ENCODE assay signal across 1 cellular context in genomic region chr16:31187808-31188189, GRCh38.
TF ChIP-seq lines count a peak whose summit lies in the region.

No MANE protein-coding gene starts in this region.

TF ChIP-seq in K562, 482 proteins besides CTCF, POLR2A, EP300 and RAD21:
- TF ChIP-seq SMAD1 (IDR thresholded peaks at IDR 0.05; ENCODE audit: low read depth, low read length, partially characterized antibody) (no peak), RBFOX2 (IDR thresholded peaks at IDR 0.05; ENCODE audit: low read depth, low read length) (peak; percentile 40; the same call in 1 of the 2 replicates), BMI1 (IDR thresholded peaks at IDR 0.05; ENCODE audit: low read length) (no peak)
TF ChIP-seq in K562: peak in this region for 1.
